23 cellular contexts compared by ENCODE assay signal in genomic region chr20:33463332-33464101, GRCh38. TPM values are rescaled to one million over a fixed set of nuclear protein-coding genes. Genes with fewer than 3 reads are reported as not detected.
DNase-seq lines count a peak whose midpoint lies in the region; ATAC-seq and TF ChIP-seq lines count a peak whose summit lies in the region.
"Had no signal": no experiment of that assay in that cellular context is flagged by ENCODE, and none has a peak within 500 bp of the region (broad histone marks: within the 10 kb centered on the region; RNA-seq: fewer than 3 reads in every experiment).

No MANE protein-coding gene starts in this region.

- H3K4me1 Mint-ChIP-seq in activated naive CD8-positive, alpha-beta T cell treated with anti-CD3 and anti-CD28 coated beads, Interleukin-2, amount 10 ng/mL, durations not matched to agents 7 days and 5 days: peaks cover 4% of the 10 kb centered on the region
- H3K4me1 Mint-ChIP-seq in activated naive CD8-positive, alpha-beta T cell treated with anti-CD3 and anti-CD28 coated beads, Interleukin-2, amount 50 U/mL, for 24 hours: no peaks in the 10 kb centered on the region
- H3K4me1 Mint-ChIP-seq in mesothelial cell of epicardium: peaks cover 7% of the 10 kb centered on the region
- H3K4me1 Mint-ChIP-seq in endothelial cell (ENCODE audit: unreplicated experiment): peaks cover 5% of the 10 kb centered on the region

- no peaks in the 10 kb centered on the region for H3K36me3 Mint-ChIP-seq in activated naive CD8-positive, alpha-beta T cell treated with anti-CD3 and anti-CD28 coated beads, Interleukin-2, amount 10 ng/mL, durations not matched to agents 7 days and 5 days
- H3K36me3 Mint-ChIP-seq in activated naive CD8-positive, alpha-beta T cell treated with anti-CD3 and anti-CD28 coated beads, Interleukin-2, amount 50 U/mL, for 24 hours (ENCODE audit: low read depth): no peaks in the 10 kb centered on the region
- no peaks in the 10 kb centered on the region for H3K36me3 Mint-ChIP-seq in mesothelial cell of epicardium
- H3K36me3 Mint-ChIP-seq in endothelial cell (ENCODE audit: low read depth, unreplicated experiment): no peaks in the 10 kb centered on the region
- H3K36me3 Mint-ChIP-seq: activated naive CD4-positive, alpha-beta T cell treated with anti-CD3 and anti-CD28 coated beads, Interleukin-2, amount 50 U/mL, for 72 hours; CD8-positive, alpha-beta T cell; natural killer cell treated with Interleukin-12 subunit alpha and Interleukin-12 subunit beta and Interleukin-15 and Interleukin-18, amount 100 ng/mL, for 72 hours had no signal

- H3K4me3 Mint-ChIP-seq in activated naive CD8-positive, alpha-beta T cell treated with anti-CD3 and anti-CD28 coated beads, Interleukin-2, amount 10 ng/mL, durations not matched to agents 7 days and 5 days: no peak overlapping the region
- no peak overlapping the region for H3K4me3 Mint-ChIP-seq in activated naive CD8-positive, alpha-beta T cell treated with anti-CD3 and anti-CD28 coated beads, Interleukin-2, amount 50 U/mL, for 24 hours
- H3K4me3 Mint-ChIP-seq in mesothelial cell of epicardium (no peak overlapping the region), endothelial cell (ENCODE audit: unreplicated experiment) (no peak overlapping the region)
- H3K4me3 Mint-ChIP-seq: CD8-positive, alpha-beta T cell; natural killer cell treated with Interleukin-12 subunit alpha and Interleukin-12 subunit beta and Interleukin-15 and Interleukin-18, amount 100 ng/mL, for 72 hours; stimulated activated naive CD8-positive, alpha-beta T cell treated with anti-CD3 and anti-CD28 coated beads, Interleukin-15, Interleukin-2, amounts not matched to agents 100 ng/mL and 50 ng/mL, for 24 hours had no signal

- H3K27ac Mint-ChIP-seq in activated naive CD8-positive, alpha-beta T cell treated with anti-CD3 and anti-CD28 coated beads, Interleukin-2, amount 10 ng/mL, durations not matched to agents 7 days and 5 days: peak overlapping the region; percentile 59
- no peak overlapping the region for H3K27ac Mint-ChIP-seq in activated naive CD8-positive, alpha-beta T cell treated with anti-CD3 and anti-CD28 coated beads, Interleukin-2, amount 50 U/mL, for 24 hours
- H3K27ac Mint-ChIP-seq in mesothelial cell of epicardium: peak overlapping the region; percentile 82
- H3K27ac Mint-ChIP-seq in endothelial cell (ENCODE audit: unreplicated experiment): no peak overlapping the region
- H3K27ac Mint-ChIP-seq: CD8-positive, alpha-beta T cell; natural killer cell treated with Interleukin-12 subunit alpha and Interleukin-12 subunit beta and Interleukin-15 and Interleukin-18, amount 100 ng/mL, for 72 hours; stimulated activated naive CD8-positive, alpha-beta T cell treated with anti-CD3 and anti-CD28 coated beads, Interleukin-15, Interleukin-2, amounts not matched to agents 100 ng/mL and 50 ng/mL, for 24 hours had no signal

- TF ChIP-seq CTCF in mesothelial cell of epicardium (IDR thresholded peaks at IDR 0.05; ENCODE audit: unreplicated experiment) (no peak), endothelial cell (IDR thresholded peaks at IDR 0.05; ENCODE audit: unreplicated experiment) (no peak)

- intact Hi-C loops in Right ventricle myocardium superior (cut with DNase I): loop anchor here (5.0 kb wide), 1 partner anchor 189 kb away; no protein-coding TSS in a partner anchor

- POLR2A ChIA-PET in activated naive CD8-positive, alpha-beta T cell treated with anti-CD3 and anti-CD28 coated beads, Interleukin-2, amount 10 ng/mL, durations not matched to agents 7 days and 5 days (lab: Charles Lee): no interaction called here

- no peaks in the 10 kb centered on the region for H3K27me3 Mint-ChIP-seq in activated naive CD8-positive, alpha-beta T cell treated with anti-CD3 and anti-CD28 coated beads, Interleukin-2, amount 10 ng/mL, durations not matched to agents 7 days and 5 days
- no peaks in the 10 kb centered on the region for H3K27me3 Mint-ChIP-seq in activated naive CD8-positive, alpha-beta T cell treated with anti-CD3 and anti-CD28 coated beads, Interleukin-2, amount 50 U/mL, for 24 hours
- H3K27me3 Mint-ChIP-seq in mesothelial cell of epicardium (ENCODE audit: low read depth) (no peaks in the 10 kb centered on the region), endothelial cell (ENCODE audit: unreplicated experiment) (no peaks in the 10 kb centered on the region)
- H3K27me3 Mint-ChIP-seq: natural killer cell treated with Interleukin-12 subunit alpha and Interleukin-12 subunit beta and Interleukin-15 and Interleukin-18, amount 100 ng/mL, for 72 hours; stimulated activated naive CD8-positive, alpha-beta T cell treated with anti-CD3 and anti-CD28 coated beads, Interleukin-15, Interleukin-2, amounts not matched to agents 100 ng/mL and 50 ng/mL, for 24 hours had no signal

- no peak for ATAC-seq in activated naive CD8-positive, alpha-beta T cell treated with anti-CD3 and anti-CD28 coated beads, Interleukin-2, amount 10 ng/mL, durations not matched to agents 7 days and 5 days (ENCODE audit: low read depth)
- ATAC-seq in activated naive CD8-positive, alpha-beta T cell treated with anti-CD3 and anti-CD28 coated beads, Interleukin-2, amount 50 U/mL, for 24 hours: no peak
- ATAC-seq in Right ventricle myocardium superior (ENCODE audit: poor library complexity) (peak; percentile 88), GM19324 (IDR thresholded peaks at IDR 0.05; ENCODE audit: low FRiP score, unreplicated experiment) (no peak)
- ATAC-seq: activated naive CD4-positive, alpha-beta T cell treated with anti-CD3 and anti-CD28 coated beads, Interleukin-2, amount 50 U/mL, for 72 hours; CD8-positive, alpha-beta T cell; left lung; natural killer cell treated with Interleukin-12 subunit alpha and Interleukin-12 subunit beta and Interleukin-15 and Interleukin-18, amount 100 ng/mL, for 72 hours; pancreas had no signal

- no peaks in the 10 kb centered on the region for H3K9me3 Mint-ChIP-seq in activated naive CD8-positive, alpha-beta T cell treated with anti-CD3 and anti-CD28 coated beads, Interleukin-2, amount 10 ng/mL, durations not matched to agents 7 days and 5 days
- H3K9me3 Mint-ChIP-seq in activated naive CD8-positive, alpha-beta T cell treated with anti-CD3 and anti-CD28 coated beads, Interleukin-2, amount 50 U/mL, for 24 hours: no peaks in the 10 kb centered on the region
- H3K9me3 Mint-ChIP-seq in mesothelial cell of epicardium (no peaks in the 10 kb centered on the region), endothelial cell (ENCODE audit: unreplicated experiment) (no peaks in the 10 kb centered on the region)
- H3K9me3 Mint-ChIP-seq: activated naive CD4-positive, alpha-beta T cell treated with anti-CD3 and anti-CD28 coated beads, Interleukin-2, amount 50 U/mL, for 72 hours; CD8-positive, alpha-beta T cell; natural killer cell treated with Interleukin-12 subunit alpha and Interleukin-12 subunit beta and Interleukin-15 and Interleukin-18, amount 100 ng/mL, for 72 hours; stimulated activated naive CD8-positive, alpha-beta T cell treated with anti-CD3 and anti-CD28 coated beads, Interleukin-15, Interleukin-2, amounts not matched to agents 100 ng/mL and 50 ng/mL, for 24 hours had no signal

- no peak for DNase-seq in activated naive CD8-positive, alpha-beta T cell treated with anti-CD3 and anti-CD28 coated beads, Interleukin-2, amount 10 ng/mL, durations not matched to agents 7 days and 5 days
- DNase-seq in activated naive CD8-positive, alpha-beta T cell treated with anti-CD3 and anti-CD28 coated beads, Interleukin-2, amount 50 U/mL, for 24 hours: no peak
- peak; percentile 52 for DNase-seq in Right ventricle myocardium superior
- DNase-seq in mesothelial cell of epicardium (ENCODE audit: low spot score in 2 of 2, unreplicated experiment in 2 of 2): no peak
- DNase-seq in islet precursor cell: no peak
- no peak for DNase-seq in endothelial cell (ENCODE audit: low spot score)
- no peak for DNase-seq in activated CD8-positive, alpha-beta memory T cell treated with anti-CD3 and anti-CD28 coated beads, Interleukin-2, amount 50 U/mL, for 4 hours
- DNase-seq: activated CD4-positive, alpha-beta T cell treated with anti-CD3 and anti-CD28 coated beads, Interleukin-2, amount 50 U/mL, for 4 hours; activated CD8-positive, alpha-beta memory T cell treated with anti-CD3 and anti-CD28 coated beads, Interleukin-2, amount 50 U/mL, for 48 hours; CD8-positive, alpha-beta T cell; DMS 273 treated with DMSO at 0.1 percent for 48 hours; Kasumi-1; left lung; NCI-H146; NCI-H2171 treated with DMSO at 0.1 percent for 48 hours; NCI-H526; pancreas; sigmoid colon; thyroid gland had no signal

RNA-seq across cellular contexts. Expression of gene SNTA1, which starts 20.0 kb away (rescaled TPM):
- 10 to 100 TPM; 10.1 to 10.6 TPM for total RNA-seq in activated naive CD8-positive, alpha-beta T cell treated with anti-CD3 and anti-CD28 coated beads, Interleukin-2, amount 10 ng/mL, durations not matched to agents 7 days and 5 days
- total RNA-seq in Right ventricle myocardium superior (215 TPM), mesothelial cell of epicardium (11.9 to 13.4 TPM (median 13.3 TPM) in 3 replicates), endothelial cell (ENCODE audit: unreplicated experiment) (1.6 TPM)

RNA-seq across cellular contexts. Expression of gene CBFA2T2, which starts 26.4 kb away (rescaled TPM):
- 10 to 100 TPM; 27.7 to 28.4 TPM for total RNA-seq in activated naive CD8-positive, alpha-beta T cell treated with anti-CD3 and anti-CD28 coated beads, Interleukin-2, amount 10 ng/mL, durations not matched to agents 7 days and 5 days
- total RNA-seq in Right ventricle myocardium superior: 9.1 TPM
- 39.7 to 47.2 TPM (median 46.1 TPM) in 3 replicates for total RNA-seq in mesothelial cell of epicardium
- total RNA-seq in endothelial cell (ENCODE audit: unreplicated experiment): 17.5 TPM

Comparison
In these comparisons a context has a peak if more than half of its experiments do, and no peak if none do; other contexts are left out.
1. H3K27ac Mint-ChIP-seq: peak in activated naive CD8-positive, alpha-beta T cell treated with anti-CD3 and anti-CD28 coated beads, Interleukin-2, amount 10 ng/mL, durations not matched to agents 7 days and 5 days (single experiment) and mesothelial cell of epicardium (single experiment); none in activated naive CD8-positive, alpha-beta T cell treated with anti-CD3 and anti-CD28 coated beads, Interleukin-2, amount 50 U/mL, for 24 hours (single experiment) and endothelial cell (single experiment).
2. RNA of gene SNTA1, which starts 20.0 kb away (total RNA-seq): 215 TPM in Right ventricle myocardium superior (single experiment); 11.9 to 13.4 TPM in mesothelial cell of epicardium, 10.1 to 10.6 TPM in activated naive CD8-positive, alpha-beta T cell treated with anti-CD3 and anti-CD28 coated beads, Interleukin-2, amount 10 ng/mL, durations not matched to agents 7 days and 5 days and 1.6 TPM in endothelial cell (single experiment); every median in the first group is over 10 times any median in the second.